Comparison of ENCODE assay signal across 1 cellular context in the genomic region with DNA sequence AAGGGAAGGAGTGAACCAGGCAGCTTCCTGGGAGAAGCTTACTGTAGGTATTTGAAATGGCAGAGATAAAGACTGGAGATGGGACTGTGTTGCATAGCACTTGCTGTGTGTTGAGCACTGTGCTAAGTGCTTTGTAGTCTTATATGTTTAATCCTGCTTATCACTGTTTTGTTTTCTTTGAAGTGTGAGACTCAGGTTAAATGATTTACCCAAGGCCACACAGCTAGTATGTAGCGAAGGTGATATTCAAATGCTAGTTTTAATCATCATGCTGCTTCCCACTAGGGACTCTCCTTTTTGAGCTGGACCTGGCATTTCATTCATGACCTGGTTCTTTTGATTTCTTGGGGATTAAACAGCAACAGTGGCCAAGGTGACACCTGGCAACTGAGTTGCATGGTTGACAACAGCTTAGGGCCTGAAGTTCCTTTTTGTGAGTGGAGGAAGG.
TF ChIP-seq lines count a peak whose summit lies in the region.

No MANE protein-coding gene starts in this region.

TF ChIP-seq in IMR-90, 13 proteins besides CTCF, POLR2A, EP300 and RAD21:
- TF ChIP-seq FOS (IDR thresholded peaks at IDR 0.05; ENCODE audit: low read depth, low read length) = no peak
- TF ChIP-seq MAZ (IDR thresholded peaks at IDR 0.05; ENCODE audit: borderline replicate concordance, low read depth, low read length) = no peak
